Comparison of ENCODE assay signal across 20 cellular contexts in the genomic region with DNA sequence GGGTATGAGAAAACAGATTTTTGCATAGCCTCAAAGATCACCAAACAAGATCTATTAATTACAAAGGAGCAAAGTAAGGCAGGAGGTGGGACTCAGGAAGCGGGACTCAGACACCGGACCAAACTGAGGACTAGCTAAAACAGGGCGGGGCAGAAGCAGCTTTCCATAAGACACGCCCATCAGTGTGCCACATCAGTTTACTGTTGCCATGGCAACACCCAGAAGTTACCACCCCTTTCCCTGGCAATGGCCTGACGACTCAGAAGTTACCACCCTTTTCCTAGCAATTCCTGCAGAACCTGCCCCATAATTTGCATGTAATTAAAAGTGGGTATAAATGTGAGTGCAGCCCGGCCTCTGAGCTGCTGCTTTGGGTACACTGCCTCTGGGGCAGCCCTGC.
DNase-seq lines count a peak whose midpoint lies in the region.
"Had no signal": no experiment of that assay in that cellular context is flagged by ENCODE, and none has a peak within 500 bp of the region (broad histone marks: within the 10 kb centered on the region; RNA-seq: fewer than 3 reads in every experiment).

No MANE protein-coding gene starts in this region.

- no peak overlapping the region for H3K4me3 Mint-ChIP-seq in activated naive CD4-positive, alpha-beta T cell treated with anti-CD3 and anti-CD28 coated beads, Interleukin-2, amount 10 ng/mL, durations not matched to agents 7 days and 5 days
- H3K4me3 Mint-ChIP-seq: T-helper 2 cell treated with Interferon-gamma antibody and Interleukin-4, amounts not matched to agents 5 μg/mL and 100 μg/mL, for 36 hours had no signal

- no peaks in the 10 kb centered on the region for H3K4me1 Mint-ChIP-seq in activated naive CD4-positive, alpha-beta T cell treated with anti-CD3 and anti-CD28 coated beads, Interleukin-2, amount 10 ng/mL, durations not matched to agents 7 days and 5 days

- no peaks in the 10 kb centered on the region for H3K36me3 Mint-ChIP-seq in activated naive CD4-positive, alpha-beta T cell treated with anti-CD3 and anti-CD28 coated beads, Interleukin-2, amount 10 ng/mL, durations not matched to agents 7 days and 5 days

- CTCF ChIA-PET in activated naive CD4-positive, alpha-beta T cell treated with anti-CD3 and anti-CD28 coated beads, Interleukin-2, amount 10 ng/mL, durations not matched to agents 7 days and 5 days (lab: Charles Lee): no interaction called here

- DNase-seq in DMS53 (lab: John Stamatoyannopoulos, UW) (peak; percentile 51), DMS53 treated with DMSO at 0.1 percent for 48 hours (lab: John Stamatoyannopoulos, UW; ENCODE audit: unreplicated experiment) (no peak), NAMALWA (ENCODE audit: low spot score) (peak; percentile 14), SW480 (ENCODE audit: low spot score) (peak; percentile 61), glomerular visceral epithelial cell (ENCODE audit: extremely low spot score) (peak; percentile 5), NCI-H187 (lab: John Stamatoyannopoulos, UW) (no peak), H4 (ENCODE audit: low spot score) (no peak)
- DNase-seq in activated naive CD4-positive, alpha-beta T cell treated with anti-CD3 and anti-CD28 coated beads, Interleukin-2, amount 10 ng/mL, durations not matched to agents 7 days and 5 days: no peak
- DNase-seq: 8988T; activated CD4-positive, CD25-positive, alpha-beta regulatory T cell treated with anti-CD3 and anti-CD28 coated beads, Interleukin-2, amount 50 U/mL, for 72 hours; activated effector memory CD4-positive, alpha-beta T cell treated with anti-CD3 and anti-CD28 coated beads, Interleukin-2, amount 50 U/mL, for 16 hours; anterior cingulate cortex; cerebellar nuclear complex; DMS79 treated with DMSO at 0.1 percent for 48 hours; left ventricle myocardium inferior; NCI-H2171; occipital lobe; SHP77 treated with DMSO at 0.1 percent for 48 hours; stimulated activated CD4-positive, alpha-beta T cell treated with anti-CD3 and anti-CD28 coated beads, Interleukin-2, amount 100 ng/mL, for 24 hours had no signal

- no peaks in the 10 kb centered on the region for H3K27me3 Mint-ChIP-seq in activated naive CD4-positive, alpha-beta T cell treated with anti-CD3 and anti-CD28 coated beads, Interleukin-2, amount 10 ng/mL, durations not matched to agents 7 days and 5 days

- no peak overlapping the region for H3K27ac Mint-ChIP-seq in activated naive CD4-positive, alpha-beta T cell treated with anti-CD3 and anti-CD28 coated beads, Interleukin-2, amount 10 ng/mL, durations not matched to agents 7 days and 5 days
- H3K27ac Mint-ChIP-seq: T-helper 2 cell treated with Interferon-gamma antibody and Interleukin-4, amounts not matched to agents 5 μg/mL and 100 μg/mL, for 36 hours had no signal

- H3K9me3 Mint-ChIP-seq in activated naive CD4-positive, alpha-beta T cell treated with anti-CD3 and anti-CD28 coated beads, Interleukin-2, amount 10 ng/mL, durations not matched to agents 7 days and 5 days: no peaks in the 10 kb centered on the region
- H3K9me3 Mint-ChIP-seq: T-helper 2 cell treated with Interferon-gamma antibody and Interleukin-4, amounts not matched to agents 5 μg/mL and 100 μg/mL, for 36 hours had no signal

Comparison
In these comparisons a context has a peak if more than half of its experiments do, and no peak if none do; other contexts are left out.
1. DNase-seq: peak in DMS53 (single experiment), NAMALWA (single experiment), SW480 (single experiment) and glomerular visceral epithelial cell (single experiment); none in DMS53 treated with DMSO at 0.1 percent for 48 hours (single experiment), activated naive CD4-positive, alpha-beta T cell treated with anti-CD3 and anti-CD28 coated beads, Interleukin-2, amount 10 ng/mL, durations not matched to agents 7 days and 5 days (single experiment), NCI-H187 (0 of 2) and H4 (single experiment).